In genomic region chr10:3853016-3853415, GRCh38 we compare ENCODE assay signal across 8 cellular contexts.
DNase-seq lines count a peak whose midpoint lies in the region; ATAC-seq, FAIRE-seq and TF ChIP-seq lines count a peak whose summit lies in the region.

No MANE protein-coding gene starts in this region.

- H3K27me3 ChIP-seq in H9 (ENCODE audit: insufficient read depth, low read length) = no peaks in the 10 kb centered on the region
- H3K27me3 ChIP-seq in keratinocyte (ENCODE audit: control insufficient read depth, extremely low read depth, insufficient read depth, low read length) = no peaks in the 10 kb centered on the region
- no peaks in the 10 kb centered on the region for H3K27me3 ChIP-seq in smooth muscle cell (ENCODE audit: low read depth)

- no peak overlapping the region for H3K18ac ChIP-seq in H9 (ENCODE audit: insufficient read length, low read depth, low read length)

- peaks cover 8% of the 10 kb centered on the region; the same call in 1 of the 2 replicates for H3K4me1 ChIP-seq in H9 (ENCODE audit: insufficient read depth, low read length)
- H3K4me1 ChIP-seq in keratinocyte (ENCODE audit: control insufficient read depth, extremely low read depth, insufficient read depth, low read length) = peaks cover 49% of the 10 kb centered on the region
- H3K4me1 ChIP-seq in smooth muscle cell (ENCODE audit: low read depth) = peaks cover 18% of the 10 kb centered on the region

- no peak overlapping the region for H3T11ph ChIP-seq in H9 (ENCODE audit: low read length)

- peak overlapping the region; percentile 15 for H2BK20ac ChIP-seq in H9 (ENCODE audit: low read depth, low read length, poor library complexity, severe bottlenecking)

- no peak overlapping the region for H4K5ac ChIP-seq in H9 (ENCODE audit: insufficient read length, low read depth, low read length)

- H3K36me3 Mint-ChIP-seq in H9 (ENCODE audit: insufficient read depth in 1 of 3, low read depth in 3 of 3) = no peaks in the 10 kb centered on the region
- H3K36me3 Mint-ChIP-seq in activated B cell treated with CpG ODN at 0.5 μM for 24 hours (ENCODE audit: low read depth) = no peaks in the 10 kb centered on the region
- H3K36me3 Mint-ChIP-seq in endothelial cell (ENCODE audit: low read depth, unreplicated experiment) = no peaks in the 10 kb centered on the region

- no peaks in the 10 kb centered on the region for H3K23me2 ChIP-seq in H9 (ENCODE audit: insufficient read length, low read depth, low read length, poor library complexity, severe bottlenecking)

- no peak for FAIRE-seq in keratinocyte (lab: Jason Lieb, UNC)

- no peak overlapping the region for H3K23ac ChIP-seq in H9 (ENCODE audit: insufficient read length, low read depth, low read length)

- no peak overlapping the region for H3K9ac ChIP-seq in H9 (ENCODE audit: extremely low read depth, insufficient read length, low read length)
- peak overlapping the region; percentile 71 for H3K9ac ChIP-seq in keratinocyte (ENCODE audit: control insufficient read depth, extremely low read depth, insufficient read depth, low read length)
- peak overlapping the region; percentile 93 for H3K9ac ChIP-seq in smooth muscle cell (ENCODE audit: low read depth)

- H4K20me1 ChIP-seq in H9 (ENCODE audit: control insufficient read depth, insufficient read depth, insufficient read length) (no peaks in the 10 kb centered on the region), keratinocyte (ENCODE audit: control insufficient read depth, extremely low read depth, insufficient read depth, low read length) (no peaks in the 10 kb centered on the region), smooth muscle cell (ENCODE audit: low read depth) (no peaks in the 10 kb centered on the region)

- H3K4ac ChIP-seq in H9 (ENCODE audit: low read depth, low read length) = no peak overlapping the region

- H2BK5ac ChIP-seq in H9 (ENCODE audit: insufficient read length, low read length) = no peak overlapping the region

- H3K4me3 ChIP-seq in keratinocyte (ENCODE audit: control insufficient read depth in 2 of 3, extremely low read depth in 1 of 3, insufficient read depth in 2 of 3, low read depth in 1 of 3, low read length in 3 of 3) = no peak overlapping the region
- no peak overlapping the region for H3K4me3 ChIP-seq in smooth muscle cell

- no peak overlapping the region for H3K27ac ChIP-seq in H9 (ENCODE audit: insufficient read length, low read depth, low read length)
- H3K27ac ChIP-seq in keratinocyte (ENCODE audit: control insufficient read depth, insufficient read depth, low read length) = peak overlapping the region; percentile 96
- H3K27ac ChIP-seq in smooth muscle cell (ENCODE audit: low read depth) = peak overlapping the region; percentile 100

- no peaks in the 10 kb centered on the region for H3K9me1 ChIP-seq in keratinocyte (ENCODE audit: control insufficient read depth, extremely low read depth, insufficient read depth, low read length)

- intact Hi-C loops in activated B cell treated with CpG ODN at 0.5 μM for 24 hours (cut with micrococcal nuclease) = no loop called here

- H3K36me3 ChIP-seq in keratinocyte (ENCODE audit: control insufficient read depth in 2 of 2, extremely low read depth in 1 of 2, insufficient read depth in 2 of 2, low read length in 2 of 2) = no peaks in the 10 kb centered on the region
- H3K36me3 ChIP-seq in smooth muscle cell (ENCODE audit: low read depth) = no peaks in the 10 kb centered on the region

- no peak overlapping the region for H4K8ac ChIP-seq in H9 (replicated peaks; ENCODE audit: insufficient read length, low read depth, low read length)

- WGBS in H9 (ENCODE audit: extremely low coverage, insufficient read length, low lambda C conversion rate) = no CpG with 5 or more reads among the region's 10 CpGs
- WGBS in smooth muscle cell (ENCODE audit: low lambda C conversion rate) = 82% methylated on average over 10 of the region's 10 CpGs

- peaks cover 0 to 2% of the 10 kb centered on the region in 2 experiments; a peak in 2 of 5 replicates for H3K9me3 Mint-ChIP-seq in H9
- no peaks in the 10 kb centered on the region for H3K9me3 Mint-ChIP-seq in activated B cell treated with CpG ODN at 0.5 μM for 24 hours
- no peaks in the 10 kb centered on the region for H3K9me3 Mint-ChIP-seq in endothelial cell (ENCODE audit: unreplicated experiment)

- H3K56ac ChIP-seq in H9 (ENCODE audit: insufficient read length, low read depth, low read length) = no peak overlapping the region

- H2AK5ac ChIP-seq in H9 (ENCODE audit: insufficient read length, low read length) = no peak overlapping the region

- POLR2A ChIA-PET in activated B cell treated with CpG ODN at 0.5 μM for 24 hours (lab: Charles Lee) = interaction anchor here (1.2 to 4.2 kb wide), 7 partner anchors 13 to 95 kb away, joined by 5 to 120 read pairs (median 10); partner anchors contain the start of gene KLF6

- H2BK120ac ChIP-seq in H9 (ENCODE audit: low read depth, low read length, poor library complexity, severe bottlenecking) = no peak overlapping the region

- no peak for DNase-seq in H9
- DNase-seq in activated B cell treated with CpG ODN at 0.5 μM for 24 hours = no peak
- DNase-seq in keratinocyte (ENCODE audit: low read depth, low spot score) = no peak
- no peak for DNase-seq in smooth muscle cell (lab: John Stamatoyannopoulos, UW; ENCODE audit: unreplicated experiment)
- no peak for DNase-seq in SIG-M5 (lab: John Stamatoyannopoulos, UW)
- no peak for DNase-seq in endothelial cell (ENCODE audit: low spot score)
- no peak for DNase-seq in cortex of kidney (lab: John Stamatoyannopoulos, UW)
- no peak for DNase-seq in stimulated activated CD4-positive, alpha-beta T cell treated with anti-CD3 and anti-CD28 coated beads, Interleukin-2, amount 100 ng/mL, for 24 hours

- peaks cover 13% of the 10 kb centered on the region for H3F3A ChIP-seq in smooth muscle cell (ENCODE audit: low read depth)

- H3K27me3 Mint-ChIP-seq in H9 (ENCODE audit: low read depth) (peaks cover 2% of the 10 kb centered on the region; the same call in 1 of the 2 replicates), activated B cell treated with CpG ODN at 0.5 μM for 24 hours (no peaks in the 10 kb centered on the region), endothelial cell (ENCODE audit: unreplicated experiment) (peaks cover 3% of the 10 kb centered on the region)

- peak overlapping the region; percentile 76; the same call in 1 of the 2 replicates for H2BK15ac ChIP-seq in H9 (ENCODE audit: low read depth, low read length)

- CTCF ChIA-PET in activated B cell treated with CpG ODN at 0.5 μM for 24 hours (lab: Charles Lee) = no interaction called here

- no peak overlapping the region for H3K4me2 ChIP-seq in H9 (ENCODE audit: insufficient read depth, insufficient read length, low read length)
- peak overlapping the region; percentile 40 for H3K4me2 ChIP-seq in keratinocyte (ENCODE audit: control insufficient read depth, extremely low read depth, insufficient read depth, low read depth, low read length)
- H3K4me2 ChIP-seq in smooth muscle cell = peak overlapping the region; percentile 73

- H2AFZ ChIP-seq in H9 (ENCODE audit: low read length) (no peak overlapping the region), keratinocyte (ENCODE audit: control insufficient read depth, low read length) (no peak overlapping the region), smooth muscle cell (ENCODE audit: low read depth) (no peak overlapping the region)

- no peaks in the 10 kb centered on the region for H3K79me1 ChIP-seq in H9 (ENCODE audit: insufficient read depth, low read depth, low read length, poor library complexity, severe bottlenecking)

- H4K91ac ChIP-seq in H9 (ENCODE audit: insufficient read length, low read depth, low read length) = no peak overlapping the region

- H3K4me3 Mint-ChIP-seq in H9 (no peak overlapping the region), activated B cell treated with CpG ODN at 0.5 μM for 24 hours (no peak overlapping the region), endothelial cell (ENCODE audit: unreplicated experiment) (no peak overlapping the region)

- dilution Hi-C loops in keratinocyte (cut with MboI; ENCODE audit: extremely low pct_ligation_motif_present, low sequenced_read_pairs) = no loop called here

- H3K27ac Mint-ChIP-seq in H9 (no peak overlapping the region), activated B cell treated with CpG ODN at 0.5 μM for 24 hours (peak overlapping the region; percentile 56), endothelial cell (ENCODE audit: unreplicated experiment) (no peak overlapping the region)

- TF ChIP-seq CTCF in H9 (conservative IDR thresholded peaks at IDR 0.05) (no peak), activated B cell treated with CpG ODN at 0.5 μM for 24 hours (IDR thresholded peaks at IDR 0.05) (no peak), keratinocyte (optimal IDR thresholded peaks at IDR 0.05 in 1 of 3, IDR thresholded peaks at IDR 0.05 in 1 of 3, conservative IDR thresholded peaks at IDR 0.05 in 1 of 3; ENCODE audit: extremely low read depth in 1 of 3, insufficient read depth in 2 of 3, low read length in 3 of 3) (no peak), smooth muscle cell (IDR thresholded peaks at IDR 0.05; ENCODE audit: borderline replicate concordance, insufficient read depth, poor library complexity, severe bottlenecking) (no peak), endothelial cell (IDR thresholded peaks at IDR 0.05; ENCODE audit: unreplicated experiment) (no peak)

- H3K4me1 Mint-ChIP-seq in H9 (peaks cover 15 to 24% of the 10 kb centered on the region in 2 experiments), activated B cell treated with CpG ODN at 0.5 μM for 24 hours (peaks cover 36% of the 10 kb centered on the region), endothelial cell (ENCODE audit: unreplicated experiment) (peaks cover 12% of the 10 kb centered on the region)

- ATAC-seq in activated B cell treated with CpG ODN at 0.5 μM for 24 hours (ENCODE audit: low read depth) = no peak

- H2BK12ac ChIP-seq in H9 (ENCODE audit: insufficient read length, low read depth, low read length) = peak overlapping the region; percentile 39

- H3K79me2 ChIP-seq in H9 (ENCODE audit: insufficient read depth, low read length) = no peaks in the 10 kb centered on the region
- no peaks in the 10 kb centered on the region for H3K79me2 ChIP-seq in keratinocyte (ENCODE audit: control insufficient read depth, insufficient read depth, low read length)
- no peaks in the 10 kb centered on the region for H3K79me2 ChIP-seq in smooth muscle cell (ENCODE audit: low read depth)

- H3K14ac ChIP-seq in H9 (ENCODE audit: insufficient read depth, low read length) = no peak overlapping the region

- H3K9me3 ChIP-seq in H9 (ENCODE audit: control insufficient read depth, low read depth, low read length) (no peaks in the 10 kb centered on the region), keratinocyte (ENCODE audit: control insufficient read depth, low read depth, low read length) (no peaks in the 10 kb centered on the region), smooth muscle cell (replicated peaks; ENCODE audit: low read depth) (no peaks in the 10 kb centered on the region)
